ENCODE assay signal across 8 cellular contexts in the genomic region with DNA sequence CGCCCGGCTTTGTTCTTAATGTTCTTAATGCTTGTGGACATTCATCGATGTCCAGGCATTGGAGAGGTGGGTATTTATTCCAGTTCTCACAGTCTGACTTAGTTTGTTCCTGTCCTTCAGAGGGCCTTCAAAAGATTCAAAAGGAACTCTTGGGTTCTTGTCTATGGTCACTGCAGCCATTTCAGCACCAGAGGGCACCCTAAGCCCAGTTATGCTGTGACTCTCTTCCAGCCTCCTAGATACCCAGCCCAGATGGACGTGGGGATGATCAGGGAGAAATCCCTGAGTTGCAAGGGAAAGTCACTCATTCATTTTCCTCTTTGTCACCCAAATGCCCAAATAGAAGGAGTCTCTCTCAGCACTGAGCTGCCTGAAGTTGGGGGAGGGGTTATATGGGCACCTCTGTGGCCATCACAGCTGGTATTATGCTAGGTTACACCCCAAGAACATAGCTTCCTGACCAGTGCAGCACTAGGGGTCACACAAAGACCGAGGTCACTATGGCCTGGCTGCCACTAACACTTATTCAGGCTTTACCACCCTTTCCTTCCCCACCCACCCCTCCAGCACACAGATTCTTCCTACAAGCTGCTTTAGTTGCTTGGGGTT. TPM values are rescaled to one million over a fixed set of nuclear protein-coding genes. Genes with fewer than 3 reads are reported as not detected.
DNase-seq lines count a peak whose midpoint lies in the region; ATAC-seq, FAIRE-seq and TF ChIP-seq lines count a peak whose summit lies in the region.

No MANE protein-coding gene starts in this region.

- H3K4me1 ChIP-seq in astrocyte (ENCODE audit: insufficient read depth, low read length) (no peaks in the 10 kb centered on the region), small intestine (ENCODE audit: control insufficient read depth in 2 of 2, insufficient read depth in 1 of 2, low read depth in 1 of 2, low read length in 1 of 2) (no peaks in the 10 kb centered on the region)

- FAIRE-seq in astrocyte (lab: Jason Lieb, UNC) (no peak), small intestine (lab: Jason Lieb, UNC) (no peak)

- peak overlapping the region; percentile 70 for H2AFZ ChIP-seq in astrocyte (ENCODE audit: low read depth, low read length)

- no peaks in the 10 kb centered on the region for H3K4me1 Mint-ChIP-seq in astrocyte (ENCODE audit: low read depth, unreplicated experiment)

- peak; percentile 89 for ATAC-seq in HG02642 (IDR thresholded peaks at IDR 0.05; ENCODE audit: poor library complexity, unreplicated experiment)
- no peak for ATAC-seq in GM18520 (IDR thresholded peaks at IDR 0.05; ENCODE audit: unreplicated experiment)

- no peak overlapping the region for H3K4me3 Mint-ChIP-seq in astrocyte (ENCODE audit: unreplicated experiment)

- H3K27me3 ChIP-seq in astrocyte (ENCODE audit: insufficient read depth, low read length) = no peaks in the 10 kb centered on the region
- no peaks in the 10 kb centered on the region for H3K27me3 ChIP-seq in small intestine (ENCODE audit: control insufficient read depth in 2 of 2, insufficient read depth in 2 of 2, low read length in 2 of 2)

- no peaks in the 10 kb centered on the region for H3K9me3 Mint-ChIP-seq in astrocyte (ENCODE audit: unreplicated experiment)

- TF ChIP-seq CTCF in GM12873 (IDR thresholded peaks at IDR 0.05; ENCODE audit: insufficient read depth, low read depth, low read length, missing control alignments) = peak; percentile 89
- TF ChIP-seq CTCF in astrocyte (IDR thresholded peaks at IDR 0.05; ENCODE audit: insufficient read depth, low read depth, low read length) = peak; percentile 91

- peaks cover 3% of the 10 kb centered on the region for H3K27me3 Mint-ChIP-seq in astrocyte (ENCODE audit: low read depth, unreplicated experiment)

- no peaks in the 10 kb centered on the region for H4K20me1 ChIP-seq in astrocyte (ENCODE audit: insufficient read depth, low read length)

- H3K9me3 ChIP-seq in astrocyte (ENCODE audit: insufficient read depth, low read depth, low read length) (no peaks in the 10 kb centered on the region), small intestine (ENCODE audit: control insufficient read depth, low read depth) (no peaks in the 10 kb centered on the region)

- 37 to 46% (median 43%) methylated on average over 5 of the region's 5 CpGs for WGBS in small intestine, 3 donors

- no peaks in the 10 kb centered on the region for H3K36me3 ChIP-seq in astrocyte (ENCODE audit: insufficient read depth, low read length)
- H3K36me3 ChIP-seq in small intestine (ENCODE audit: control insufficient read depth in 2 of 2, insufficient read depth in 2 of 2, low read length in 2 of 2) = no peaks in the 10 kb centered on the region

- no peak overlapping the region for H3K27ac ChIP-seq in astrocyte (ENCODE audit: low read depth, low read length)
- H3K27ac ChIP-seq in small intestine (ENCODE audit: low read depth in 1 of 2, low read length in 1 of 2) = no peak overlapping the region

- H3K9ac ChIP-seq in astrocyte (ENCODE audit: low read length) = no peak overlapping the region

- no peak overlapping the region for H3K27ac Mint-ChIP-seq in astrocyte (ENCODE audit: unreplicated experiment)

- peaks cover 2% of the 10 kb centered on the region for H3K36me3 Mint-ChIP-seq in astrocyte (ENCODE audit: low read depth, unreplicated experiment)

- H3K79me2 ChIP-seq in astrocyte (ENCODE audit: insufficient read depth, low read length) = no peaks in the 10 kb centered on the region

- H3K4me3 ChIP-seq in astrocyte (ENCODE audit: insufficient read depth, low read depth, low read length) (no peak overlapping the region), small intestine (ENCODE audit: low read depth in 1 of 2, low read length in 2 of 2) (no peak overlapping the region)

- no peak overlapping the region for H3K4me2 ChIP-seq in astrocyte (ENCODE audit: low read length)

- DNase-seq in NCI-H146 treated with DMSO at 0.1 percent for 48 hours (lab: John Stamatoyannopoulos, UW; ENCODE audit: unreplicated experiment) (peak; percentile 31), T-helper 22 cell (ENCODE audit: low read depth) (peak; percentile 25), astrocyte (ENCODE audit: low read depth) (peak; percentile 41), hippocampal formation (lab: John Stamatoyannopoulos, UW) (peak; percentile 24 to 67), small intestine (peak; percentile 81)

RNA-seq across cellular contexts. Expression of a gene that starts 26.5 kb away (rescaled TPM):
- 10.1 and 12.0 TPM in 2 replicates for total RNA-seq in astrocyte
- 1 to 10 TPM; 8.1 to 8.6 (median 8.5) TPM for polyA plus RNA-seq in small intestine

RNA-seq across cellular contexts. Expression of a gene that starts 38.9 kb away (rescaled TPM):
- total RNA-seq in astrocyte = 72.4 and 86.0 TPM in 2 replicates
- polyA plus RNA-seq in small intestine = 10 to 100 TPM; 35.4 to 49.6 (median 45.0) TPM

Comparison
In these comparisons a context has a peak if more than half of its experiments do, and no peak if none do; other contexts are left out.
1. DNase-seq: peak in every context shown above with its lines; median percentile 81 in small intestine; 46 in hippocampal formation; 41 in astrocyte; 31 in NCI-H146 treated with DMSO at 0.1 percent for 48 hours; 25 in T-helper 22 cell.